Comparison of ENCODE assay signal across 1 cellular context in the genomic region with DNA sequence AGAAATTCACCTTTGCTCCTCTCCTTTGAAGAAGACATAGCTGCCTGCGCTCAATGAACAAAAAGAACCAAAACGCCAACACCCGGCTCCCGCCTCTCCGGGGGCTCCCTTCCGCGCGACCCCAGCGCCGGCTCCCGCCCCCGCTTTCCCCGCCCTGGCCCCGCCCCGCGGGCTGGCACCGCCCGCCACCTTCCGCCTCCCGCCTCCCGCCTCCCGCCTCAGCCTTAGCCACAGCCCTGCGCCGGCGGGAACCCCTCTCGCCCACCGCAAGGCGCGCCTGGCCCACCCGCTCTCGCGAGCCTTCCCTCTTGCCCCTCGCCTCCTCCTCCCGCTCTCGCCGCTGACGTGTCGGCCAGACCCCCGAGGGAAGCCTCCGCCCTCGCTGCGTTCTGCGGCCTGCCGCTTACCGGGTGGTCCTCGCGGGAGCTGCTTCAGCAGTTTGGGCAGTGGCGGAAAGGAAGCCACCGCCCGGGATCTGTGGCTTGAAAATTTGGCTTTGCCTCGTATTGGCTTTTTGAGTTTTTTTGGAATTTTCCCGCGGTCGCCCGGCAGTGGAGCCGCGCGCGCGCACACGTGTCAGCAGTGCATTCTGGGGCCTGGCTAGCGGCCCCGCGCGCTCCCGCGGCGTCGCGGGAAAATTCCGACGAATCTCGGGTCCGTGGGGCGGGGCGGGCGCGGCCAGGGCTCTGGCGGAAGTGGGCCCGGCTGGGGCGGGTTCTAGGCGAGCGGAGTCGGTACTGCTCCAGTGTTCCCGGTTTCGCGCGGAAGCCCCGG.
TF ChIP-seq lines count a peak whose summit lies in the region.

A gene with protein sequence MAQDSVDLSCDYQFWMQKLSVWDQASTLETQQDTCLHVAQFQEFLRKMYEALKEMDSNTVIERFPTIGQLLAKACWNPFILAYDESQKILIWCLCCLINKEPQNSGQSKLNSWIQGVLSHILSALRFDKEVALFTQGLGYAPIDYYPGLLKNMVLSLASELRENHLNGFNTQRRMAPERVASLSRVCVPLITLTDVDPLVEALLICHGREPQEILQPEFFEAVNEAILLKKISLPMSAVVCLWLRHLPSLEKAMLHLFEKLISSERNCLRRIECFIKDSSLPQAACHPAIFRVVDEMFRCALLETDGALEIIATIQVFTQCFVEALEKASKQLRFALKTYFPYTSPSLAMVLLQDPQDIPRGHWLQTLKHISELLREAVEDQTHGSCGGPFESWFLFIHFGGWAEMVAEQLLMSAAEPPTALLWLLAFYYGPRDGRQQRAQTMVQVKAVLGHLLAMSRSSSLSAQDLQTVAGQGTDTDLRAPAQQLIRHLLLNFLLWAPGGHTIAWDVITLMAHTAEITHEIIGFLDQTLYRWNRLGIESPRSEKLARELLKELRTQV (minus strand): TSS at position 591 of the 774 bp plus-strand sequence. CDS start 68,418 bp downstream, outside the sequence.

TF ChIP-seq in K562, 482 proteins besides CTCF, POLR2A, EP300 and RAD21 (continued from another document):
- TF ChIP-seq, protein P1, sequence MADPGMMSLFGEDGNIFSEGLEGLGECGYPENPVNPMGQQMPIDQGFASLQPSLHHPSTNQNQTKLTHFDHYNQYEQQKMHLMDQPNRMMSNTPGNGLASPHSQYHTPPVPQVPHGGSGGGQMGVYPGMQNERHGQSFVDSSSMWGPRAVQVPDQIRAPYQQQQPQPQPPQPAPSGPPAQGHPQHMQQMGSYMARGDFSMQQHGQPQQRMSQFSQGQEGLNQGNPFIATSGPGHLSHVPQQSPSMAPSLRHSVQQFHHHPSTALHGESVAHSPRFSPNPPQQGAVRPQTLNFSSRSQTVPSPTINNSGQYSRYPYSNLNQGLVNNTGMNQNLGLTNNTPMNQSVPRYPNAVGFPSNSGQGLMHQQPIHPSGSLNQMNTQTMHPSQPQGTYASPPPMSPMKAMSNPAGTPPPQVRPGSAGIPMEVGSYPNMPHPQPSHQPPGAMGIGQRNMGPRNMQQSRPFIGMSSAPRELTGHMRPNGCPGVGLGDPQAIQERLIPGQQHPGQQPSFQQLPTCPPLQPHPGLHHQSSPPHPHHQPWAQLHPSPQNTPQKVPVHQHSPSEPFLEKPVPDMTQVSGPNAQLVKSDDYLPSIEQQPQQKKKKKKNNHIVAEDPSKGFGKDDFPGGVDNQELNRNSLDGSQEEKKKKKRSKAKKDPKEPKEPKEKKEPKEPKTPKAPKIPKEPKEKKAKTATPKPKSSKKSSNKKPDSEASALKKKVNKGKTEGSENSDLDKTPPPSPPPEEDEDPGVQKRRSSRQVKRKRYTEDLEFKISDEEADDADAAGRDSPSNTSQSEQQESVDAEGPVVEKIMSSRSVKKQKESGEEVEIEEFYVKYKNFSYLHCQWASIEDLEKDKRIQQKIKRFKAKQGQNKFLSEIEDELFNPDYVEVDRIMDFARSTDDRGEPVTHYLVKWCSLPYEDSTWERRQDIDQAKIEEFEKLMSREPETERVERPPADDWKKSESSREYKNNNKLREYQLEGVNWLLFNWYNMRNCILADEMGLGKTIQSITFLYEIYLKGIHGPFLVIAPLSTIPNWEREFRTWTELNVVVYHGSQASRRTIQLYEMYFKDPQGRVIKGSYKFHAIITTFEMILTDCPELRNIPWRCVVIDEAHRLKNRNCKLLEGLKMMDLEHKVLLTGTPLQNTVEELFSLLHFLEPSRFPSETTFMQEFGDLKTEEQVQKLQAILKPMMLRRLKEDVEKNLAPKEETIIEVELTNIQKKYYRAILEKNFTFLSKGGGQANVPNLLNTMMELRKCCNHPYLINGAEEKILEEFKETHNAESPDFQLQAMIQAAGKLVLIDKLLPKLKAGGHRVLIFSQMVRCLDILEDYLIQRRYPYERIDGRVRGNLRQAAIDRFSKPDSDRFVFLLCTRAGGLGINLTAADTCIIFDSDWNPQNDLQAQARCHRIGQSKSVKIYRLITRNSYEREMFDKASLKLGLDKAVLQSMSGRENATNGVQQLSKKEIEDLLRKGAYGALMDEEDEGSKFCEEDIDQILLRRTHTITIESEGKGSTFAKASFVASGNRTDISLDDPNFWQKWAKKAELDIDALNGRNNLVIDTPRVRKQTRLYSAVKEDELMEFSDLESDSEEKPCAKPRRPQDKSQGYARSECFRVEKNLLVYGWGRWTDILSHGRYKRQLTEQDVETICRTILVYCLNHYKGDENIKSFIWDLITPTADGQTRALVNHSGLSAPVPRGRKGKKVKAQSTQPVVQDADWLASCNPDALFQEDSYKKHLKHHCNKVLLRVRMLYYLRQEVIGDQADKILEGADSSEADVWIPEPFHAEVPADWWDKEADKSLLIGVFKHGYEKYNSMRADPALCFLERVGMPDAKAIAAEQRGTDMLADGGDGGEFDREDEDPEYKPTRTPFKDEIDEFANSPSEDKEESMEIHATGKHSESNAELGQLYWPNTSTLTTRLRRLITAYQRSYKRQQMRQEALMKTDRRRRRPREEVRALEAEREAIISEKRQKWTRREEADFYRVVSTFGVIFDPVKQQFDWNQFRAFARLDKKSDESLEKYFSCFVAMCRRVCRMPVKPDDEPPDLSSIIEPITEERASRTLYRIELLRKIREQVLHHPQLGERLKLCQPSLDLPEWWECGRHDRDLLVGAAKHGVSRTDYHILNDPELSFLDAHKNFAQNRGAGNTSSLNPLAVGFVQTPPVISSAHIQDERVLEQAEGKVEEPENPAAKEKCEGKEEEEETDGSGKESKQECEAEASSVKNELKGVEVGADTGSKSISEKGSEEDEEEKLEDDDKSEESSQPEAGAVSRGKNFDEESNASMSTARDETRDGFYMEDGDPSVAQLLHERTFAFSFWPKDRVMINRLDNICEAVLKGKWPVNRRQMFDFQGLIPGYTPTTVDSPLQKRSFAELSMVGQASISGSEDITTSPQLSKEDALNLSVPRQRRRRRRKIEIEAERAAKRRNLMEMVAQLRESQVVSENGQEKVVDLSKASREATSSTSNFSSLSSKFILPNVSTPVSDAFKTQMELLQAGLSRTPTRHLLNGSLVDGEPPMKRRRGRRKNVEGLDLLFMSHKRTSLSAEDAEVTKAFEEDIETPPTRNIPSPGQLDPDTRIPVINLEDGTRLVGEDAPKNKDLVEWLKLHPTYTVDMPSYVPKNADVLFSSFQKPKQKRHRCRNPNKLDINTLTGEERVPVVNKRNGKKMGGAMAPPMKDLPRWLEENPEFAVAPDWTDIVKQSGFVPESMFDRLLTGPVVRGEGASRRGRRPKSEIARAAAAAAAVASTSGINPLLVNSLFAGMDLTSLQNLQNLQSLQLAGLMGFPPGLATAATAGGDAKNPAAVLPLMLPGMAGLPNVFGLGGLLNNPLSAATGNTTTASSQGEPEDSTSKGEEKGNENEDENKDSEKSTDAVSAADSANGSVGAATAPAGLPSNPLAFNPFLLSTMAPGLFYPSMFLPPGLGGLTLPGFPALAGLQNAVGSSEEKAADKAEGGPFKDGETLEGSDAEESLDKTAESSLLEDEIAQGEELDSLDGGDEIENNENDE (IDR thresholded peaks at IDR 0.05; ENCODE audit: low read depth, low read length), result no peak
- peak; percentile 32 to 94; a peak in 2 of 4 replicates for TF ChIP-seq TEAD1 (CRISPR knock-in tag; IDR thresholded peaks at IDR 0.05)
- TF ChIP-seq CBX5 (IDR thresholded peaks at IDR 0.05; ENCODE audit: borderline replicate concordance, low read depth), result no peak
- peak; percentile 91 for TF ChIP-seq MYC (IDR thresholded peaks at IDR 0.05; ENCODE audit: low read depth, low read length)
- peak; percentile 62; the same call in 1 of the 2 replicates for TF ChIP-seq MYC (CRISPR knock-in tag; IDR thresholded peaks at IDR 0.05; ENCODE audit: borderline replicate concordance, low read depth)
- TF ChIP-seq, protein P2, sequence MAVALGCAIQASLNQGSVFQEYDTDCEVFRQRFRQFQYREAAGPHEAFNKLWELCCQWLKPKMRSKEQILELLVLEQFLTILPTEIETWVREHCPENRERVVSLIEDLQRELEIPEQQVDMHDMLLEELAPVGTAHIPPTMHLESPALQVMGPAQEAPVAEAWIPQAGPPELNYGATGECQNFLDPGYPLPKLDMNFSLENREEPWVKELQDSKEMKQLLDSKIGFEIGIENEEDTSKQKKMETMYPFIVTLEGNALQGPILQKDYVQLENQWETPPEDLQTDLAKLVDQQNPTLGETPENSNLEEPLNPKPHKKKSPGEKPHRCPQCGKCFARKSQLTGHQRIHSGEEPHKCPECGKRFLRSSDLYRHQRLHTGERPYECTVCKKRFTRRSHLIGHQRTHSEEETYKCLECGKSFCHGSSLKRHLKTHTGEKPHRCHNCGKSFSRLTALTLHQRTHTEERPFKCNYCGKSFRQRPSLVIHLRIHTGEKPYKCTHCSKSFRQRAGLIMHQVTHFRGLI (CRISPR knock-in tag; IDR thresholded peaks at IDR 0.05), result no peak
- TF ChIP-seq KDM5B (IDR thresholded peaks at IDR 0.05; ENCODE audit: insufficient replicate concordance, low read depth, low read length), result peak; percentile 81
- no peak for TF ChIP-seq SIX5 (IDR thresholded peaks at IDR 0.05; ENCODE audit: borderline replicate concordance in 1 of 2, insufficient read depth in 1 of 2, low read depth in 1 of 2, low read length in 2 of 2)
- peak; percentile 86 for TF ChIP-seq RBBP5 (IDR thresholded peaks at IDR 0.05; ENCODE audit: borderline replicate concordance, insufficient read depth, low read length, poor library complexity, severe bottlenecking)
